Comparison of ENCODE assay signal across 8 cellular contexts in the genomic region with DNA sequence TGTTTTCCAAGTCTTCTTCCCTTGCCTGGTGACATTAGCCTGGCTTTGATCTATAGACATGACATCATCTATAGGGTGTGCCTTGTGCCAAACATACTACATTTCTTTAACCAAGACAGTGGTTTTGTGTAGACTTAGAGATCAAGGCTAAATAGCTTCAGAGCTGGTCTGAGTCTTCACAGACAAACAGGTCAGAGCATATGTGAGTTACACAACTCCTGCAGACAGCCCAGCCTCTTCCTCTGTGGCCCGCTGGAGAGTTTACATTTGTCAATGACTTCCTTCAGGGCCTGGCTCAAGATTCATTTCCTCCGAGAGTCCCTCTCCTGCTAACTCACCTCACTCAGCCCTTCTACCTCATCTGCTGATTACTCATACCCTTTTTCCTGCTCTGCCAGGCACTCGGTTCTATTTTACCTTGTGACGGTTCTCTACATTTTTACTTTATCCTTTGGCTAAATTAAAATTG.
DNase-seq lines count a peak whose midpoint lies in the region; ATAC-seq and TF ChIP-seq lines count a peak whose summit lies in the region.

No MANE protein-coding gene starts in this region.

- no peaks in the 10 kb centered on the region for H3K36me3 ChIP-seq in upper lobe of left lung

- H3K27me3 ChIP-seq in upper lobe of left lung: no peaks in the 10 kb centered on the region

- H3K4me3 ChIP-seq in upper lobe of left lung: no peak overlapping the region

- WGBS in upper lobe of left lung, 2 donors: 8 to 10% methylated on average over 4 of the region's 4 CpGs

- DNase-seq in Daoy (ENCODE audit: low read depth) (peak; percentile 89), NCI-H1436 treated with DMSO at 0.1 percent for 48 hours (lab: John Stamatoyannopoulos, UW) (peak; percentile 15), amniotic epithelial cell (ENCODE audit: low read depth) (peak; percentile 95), iris pigment epithelial cell (ENCODE audit: low read depth) (peak; percentile 96), upper lobe of left lung (peak in 1 of 2 donors; percentile 90), NCI-H2171 treated with DMSO at 0.1 percent for 48 hours (lab: John Stamatoyannopoulos, UW) (no peak), DMS 273 treated with DMSO at 0.1 percent for 48 hours (lab: John Stamatoyannopoulos, UW) (no peak)

- ATAC-seq in upper lobe of left lung (ENCODE audit: low FRiP score in 2 of 2): peak; percentile 88 to 92
- ATAC-seq in GM21367 (IDR thresholded peaks at IDR 0.05; ENCODE audit: unreplicated experiment): no peak

- H3K27ac ChIP-seq in upper lobe of left lung: peak overlapping the region; percentile 62 to 79 (median 71)

- no peaks in the 10 kb centered on the region for H3K9me3 ChIP-seq in upper lobe of left lung

- no peak for TF ChIP-seq CTCF in upper lobe of left lung (IDR thresholded peaks at IDR 0.05)

- TF ChIP-seq POLR2A in upper lobe of left lung (IDR thresholded peaks at IDR 0.05): peak in 1 of 4 donors; percentile 59

- peaks cover 25 to 37% (median 31%) of the 10 kb centered on the region in 4 donors for H3K4me1 ChIP-seq in upper lobe of left lung

- TF ChIP-seq EP300 in upper lobe of left lung (IDR thresholded peaks at IDR 0.05): peak in 1 of 4 donors; percentile 22

Comparison
In these comparisons a context has a peak if more than half of its experiments do, and no peak if none do; other contexts are left out.
1. DNase-seq: peak in Daoy (single experiment), NCI-H1436 treated with DMSO at 0.1 percent for 48 hours (single experiment), amniotic epithelial cell (single experiment) and iris pigment epithelial cell (single experiment); none in NCI-H2171 treated with DMSO at 0.1 percent for 48 hours (single experiment) and DMS 273 treated with DMSO at 0.1 percent for 48 hours (single experiment).